In genomic region chr10:125802131-125802530, GRCh38 we compare ENCODE assay signal across 17 cellular contexts. TPM values are rescaled to one million over a fixed set of nuclear protein-coding genes. Genes with fewer than 3 reads are reported as not detected.
"Had no signal": no experiment of that assay in that cellular context is flagged by ENCODE, and none has a peak within 500 bp of the region (broad histone marks: within the 10 kb centered on the region; RNA-seq: fewer than 3 reads in every experiment).

No MANE protein-coding gene starts in this region.

- H3K9me3 Mint-ChIP-seq: endodermal cell; naive thymus-derived CD8-positive, alpha-beta T cell; type B pancreatic cell had no signal

- H3K4me3 Mint-ChIP-seq: endodermal cell; naive thymus-derived CD8-positive, alpha-beta T cell; type B pancreatic cell had no signal

- ATAC-seq: left lung; mucosa of descending colon; naive thymus-derived CD8-positive, alpha-beta T cell had no signal

- H3K4me1 Mint-ChIP-seq: naive thymus-derived CD8-positive, alpha-beta T cell had no signal

- H3K27me3 Mint-ChIP-seq: naive thymus-derived CD8-positive, alpha-beta T cell; type B pancreatic cell had no signal

- H3K27ac Mint-ChIP-seq: endodermal cell; naive thymus-derived CD8-positive, alpha-beta T cell; type B pancreatic cell had no signal

- DNase-seq: colonic mucosa; dermis blood vessel endothelial cell; effector CD4-positive, alpha-beta T cell; endodermal cell; foreskin melanocyte; heart right ventricle; hypothalamus; kidney glomerular epithelial cell; left lung; mucosa of descending colon; naive thymus-derived CD8-positive, alpha-beta T cell; small intestine; stimulated activated CD4-positive, alpha-beta T cell treated with anti-CD3 and anti-CD28 coated beads, Interleukin-12 subunit alpha, Interleukin-12 subunit beta, amount 100 ng/mL, for 4 hours; stimulated activated naive CD4-positive, alpha-beta T cell treated with Interleukin-2 at 50 U/mL for 16 hours had no signal

RNA-seq across cellular contexts. Expression of gene MMP21, which starts 26.5 kb away (rescaled TPM):
- total RNA-seq: colonic mucosa, endodermal cell, endothelial cell of umbilical vein, osteoblast had no signal
